Comparison of ENCODE assay signal across 24 cellular contexts in genomic region chr20:14245368-14245970, GRCh38.
DNase-seq lines count a peak whose midpoint lies in the region; ATAC-seq and TF ChIP-seq lines count a peak whose summit lies in the region.
"Had no signal": no experiment of that assay in that cellular context is flagged by ENCODE, and none has a peak within 500 bp of the region (broad histone marks: within the 10 kb centered on the region; RNA-seq: fewer than 3 reads in every experiment).

No MANE protein-coding gene starts in this region.

- peaks cover 2% of the 10 kb centered on the region for H3K4me1 ChIP-seq in right cardiac atrium (ENCODE audit: control insufficient read depth, insufficient read depth, low read length)
- no peaks in the 10 kb centered on the region for H3K4me1 ChIP-seq in hepatocyte (ENCODE audit: insufficient read depth)
- H3K4me1 ChIP-seq: BLaER1, esophagus squamous epithelium, neural progenitor cell, prostate gland, vagina had no signal

- no peak overlapping the region for H2AFZ ChIP-seq in hepatocyte
- H2AFZ ChIP-seq: neural progenitor cell had no signal

- no peaks in the 10 kb centered on the region for H3K27me3 ChIP-seq in right cardiac atrium (ENCODE audit: control insufficient read depth, insufficient read depth)
- H3K27me3 ChIP-seq in hepatocyte, result no peaks in the 10 kb centered on the region
- H3K27me3 ChIP-seq: BLaER1, esophagus squamous epithelium, neural progenitor cell, vagina had no signal

- no peaks in the 10 kb centered on the region for H3K9me2 ChIP-seq in hepatocyte (replicated peaks; ENCODE audit: insufficient read depth)

- CTCF ChIA-PET in activated CD4-positive, alpha-beta memory T cell treated with anti-CD3 and anti-CD28 coated beads, Interleukin-2, amount 10 ng/mL, durations not matched to agents 7 days and 5 days (lab: Charles Lee), result no interaction called here

- H3K9me3 ChIP-seq in right cardiac atrium (ENCODE audit: control insufficient read depth, low read length), result no peaks in the 10 kb centered on the region
- H3K9me3 ChIP-seq in hepatocyte (ENCODE audit: low read depth), result no peaks in the 10 kb centered on the region
- H3K9me3 ChIP-seq: BLaER1, esophagus squamous epithelium, prostate gland, vagina had no signal

- H3K4me3 Mint-ChIP-seq in activated CD4-positive, alpha-beta memory T cell treated with anti-CD3 and anti-CD28 coated beads, Interleukin-2, amount 10 ng/mL, durations not matched to agents 7 days and 5 days, result no peak overlapping the region
- H3K4me3 Mint-ChIP-seq: activated CD8-positive, alpha-beta T cell treated with anti-CD3 and anti-CD28 coated beads, Interleukin-2, amount 10 ng/mL, durations not matched to agents 7 days and 5 days; activated T-cell treated with anti-CD3 and anti-CD28 coated beads, Interleukin-2, amount 50 U/mL, for 24 hours; central memory CD8-positive, alpha-beta T cell; neural progenitor cell had no signal

- H4K20me1 ChIP-seq in hepatocyte (ENCODE audit: insufficient read depth, poor library complexity, severe bottlenecking), result no peaks in the 10 kb centered on the region
- H4K20me1 ChIP-seq: BLaER1 had no signal

- no peaks in the 10 kb centered on the region for H3K79me2 ChIP-seq in hepatocyte

- TF ChIP-seq CTCF in hepatocyte (IDR thresholded peaks at IDR 0.05; ENCODE audit: poor library complexity), result no peak

- no peaks in the 10 kb centered on the region for H3K4me1 Mint-ChIP-seq in activated CD4-positive, alpha-beta memory T cell treated with anti-CD3 and anti-CD28 coated beads, Interleukin-2, amount 10 ng/mL, durations not matched to agents 7 days and 5 days
- H3K4me1 Mint-ChIP-seq: central memory CD8-positive, alpha-beta T cell; neural progenitor cell had no signal

- ATAC-seq in Right ventricle myocardium inferior (peak; percentile 48), right cardiac atrium (no peak), esophagus mucosa (peak; percentile 51)
- ATAC-seq: activated CD4-positive, CD25-positive, alpha-beta regulatory T cell treated with anti-CD3 and anti-CD28 coated beads, Interleukin-2, amount 50 U/mL, for 24 hours; activated CD8-positive, alpha-beta T cell treated with anti-CD3 and anti-CD28 coated beads, Interleukin-2, amount 10 ng/mL, durations not matched to agents 7 days and 5 days had no signal

- H3K4me2 ChIP-seq in hepatocyte, result no peak overlapping the region
- H3K4me2 ChIP-seq: BLaER1, neural progenitor cell had no signal

- no peak overlapping the region for H3K4me3 ChIP-seq in right cardiac atrium (ENCODE audit: low read length)
- H3K4me3 ChIP-seq in hepatocyte, result no peak overlapping the region
- H3K4me3 ChIP-seq: BLaER1, esophagus squamous epithelium, neural progenitor cell, prostate gland, vagina had no signal

- intact Hi-C loops in Right ventricle myocardium inferior (cut with DNase I) (no loop called here), right cardiac atrium (cut with DNase I) (no loop called here)

- H3K27ac Mint-ChIP-seq in activated CD4-positive, alpha-beta memory T cell treated with anti-CD3 and anti-CD28 coated beads, Interleukin-2, amount 10 ng/mL, durations not matched to agents 7 days and 5 days, result no peak overlapping the region
- H3K27ac Mint-ChIP-seq: activated CD8-positive, alpha-beta T cell treated with anti-CD3 and anti-CD28 coated beads, Interleukin-2, amount 10 ng/mL, durations not matched to agents 7 days and 5 days; activated T-cell treated with anti-CD3 and anti-CD28 coated beads, Interleukin-2, amount 50 U/mL, for 24 hours; neural progenitor cell had no signal

- no peaks in the 10 kb centered on the region for H3K36me3 ChIP-seq in hepatocyte (replicated peaks; ENCODE audit: insufficient read depth, low read depth)
- H3K36me3 ChIP-seq: BLaER1, esophagus squamous epithelium, neural progenitor cell, prostate gland, vagina had no signal

- H3K27me3 Mint-ChIP-seq in activated CD4-positive, alpha-beta memory T cell treated with anti-CD3 and anti-CD28 coated beads, Interleukin-2, amount 10 ng/mL, durations not matched to agents 7 days and 5 days, result no peaks in the 10 kb centered on the region
- H3K27me3 Mint-ChIP-seq: activated T-cell treated with anti-CD3 and anti-CD28 coated beads, Interleukin-2, amount 50 U/mL, for 24 hours; central memory CD8-positive, alpha-beta T cell had no signal

- H3K27ac ChIP-seq in right cardiac atrium (ENCODE audit: low read length) (no peak overlapping the region), hepatocyte (no peak overlapping the region)
- H3K27ac ChIP-seq: BLaER1, esophagus squamous epithelium, neural progenitor cell, prostate gland, vagina had no signal

- peaks cover 14% of the 10 kb centered on the region for H3K9me3 Mint-ChIP-seq in activated CD4-positive, alpha-beta memory T cell treated with anti-CD3 and anti-CD28 coated beads, Interleukin-2, amount 10 ng/mL, durations not matched to agents 7 days and 5 days
- H3K9me3 Mint-ChIP-seq: neural progenitor cell had no signal

- no peaks in the 10 kb centered on the region for H3K36me3 Mint-ChIP-seq in activated CD4-positive, alpha-beta memory T cell treated with anti-CD3 and anti-CD28 coated beads, Interleukin-2, amount 10 ng/mL, durations not matched to agents 7 days and 5 days (ENCODE audit: low read depth)
- H3K36me3 Mint-ChIP-seq: neural progenitor cell had no signal

- DNase-seq in Right ventricle myocardium inferior (ENCODE audit: missing footprints) (no peak), right cardiac atrium (no peak), hepatocyte (ENCODE audit: low spot score) (peak; percentile 10), renal cortical epithelial cell (ENCODE audit: low read depth) (peak; percentile 25), GDM1 (lab: John Stamatoyannopoulos, UW) (no peak), SIG-M5 (lab: John Stamatoyannopoulos, UW) (no peak)
- no peak for DNase-seq in activated CD4-positive, alpha-beta memory T cell treated with anti-CD3 and anti-CD28 coated beads, Interleukin-2, amount 10 ng/mL, durations not matched to agents 7 days and 5 days
- DNase-seq: 8988T; activated CD8-positive, alpha-beta T cell treated with anti-CD3 and anti-CD28 coated beads, Interleukin-2, amount 10 ng/mL, durations not matched to agents 7 days and 5 days; activated naive CD4-positive, alpha-beta T cell; activated T-cell treated with anti-CD3 and anti-CD28 coated beads, Interleukin-2, amount 50 U/mL, for 24 hours; amygdala; Calu3; esophagus squamous epithelium; kidney glomerular epithelial cell; NCI-H1436; NCI-H2171 treated with DMSO at 0.1 percent for 48 hours had no signal

- WGBS in right cardiac atrium, result 57% methylated on average over 1 of the region's 1 CpG
- 68% methylated on average over 1 of the region's 1 CpG for WGBS in hepatocyte (ENCODE audit: low lambda C conversion rate, missing lambda C conversion rate)

- POLR2A ChIA-PET in activated CD4-positive, alpha-beta memory T cell treated with anti-CD3 and anti-CD28 coated beads, Interleukin-2, amount 10 ng/mL, durations not matched to agents 7 days and 5 days (lab: Charles Lee), result no interaction called here

Comparison
In these comparisons a context has a peak if more than half of its experiments do, and no peak if none do; other contexts are left out.
1. ATAC-seq: peak in Right ventricle myocardium inferior (single experiment) and esophagus mucosa (single experiment); none in right cardiac atrium (0 of 2).
2. DNase-seq: peak in hepatocyte (single experiment) and renal cortical epithelial cell (single experiment); none in Right ventricle myocardium inferior (single experiment), right cardiac atrium (0 of 3), GDM1 (single experiment), SIG-M5 (single experiment) and activated CD4-positive, alpha-beta memory T cell treated with anti-CD3 and anti-CD28 coated beads, Interleukin-2, amount 10 ng/mL, durations not matched to agents 7 days and 5 days (single experiment).